ENCODE assay signal across 8 cellular contexts in genomic region chr3:9769426-9770275, GRCh38. TPM values are rescaled to one million over a fixed set of nuclear protein-coding genes. Genes with fewer than 3 reads are reported as not detected.
DNase-seq lines count a peak whose midpoint lies in the region; ATAC-seq and TF ChIP-seq lines count a peak whose summit lies in the region.

Gene CAMK1 (minus strand): TSS chr3:9769947. CDS start chr3:9767749, 2,198 bp downstream.

- H3K4me1 ChIP-seq in esophagus squamous epithelium = peaks cover 19 to 45% (median 32%) of the 10 kb centered on the region in 3 donors
- peaks cover 15 to 22% of the 10 kb centered on the region in 2 donors for H3K4me1 ChIP-seq in mucosa of rectum (ENCODE audit: control insufficient read depth in 2 of 2, insufficient read depth in 2 of 2, low read length in 2 of 2)

- H3K27ac ChIP-seq in esophagus squamous epithelium (peak within 1 kb of the TSS; percentile 72 to 90 (median 89)), mucosa of rectum (ENCODE audit: low read depth in 2 of 2, low read length in 2 of 2) (peak within 1 kb of the TSS; percentile 62 to 80)

- peaks cover 2% of the 10 kb centered on the region for H3K27me3 Mint-ChIP-seq in activated T-helper 1 cell treated with anti-CD3 and anti-CD28 coated beads, Interleukin-12 subunit alpha, Interleukin-12 subunit beta, Interleukin-2, Interleukin-4 antibody, amounts not matched to agents 30 ng/mL and 10 ng/mL and 1 ng/mL, durations not matched to agents 14 hours and 24 hours and 36 hours (ENCODE audit: insufficient read depth)

- H3K27me3 ChIP-seq in esophagus squamous epithelium = no peaks in the 10 kb centered on the region
- no peaks in the 10 kb centered on the region for H3K27me3 ChIP-seq in mucosa of rectum (ENCODE audit: control insufficient read depth in 2 of 2, insufficient read depth in 2 of 2, low read length in 2 of 2)

- TF ChIP-seq CTCF in HFF-Myc (IDR thresholded peaks at IDR 0.05; ENCODE audit: low read depth, low read length, missing control alignments) (no peak), esophagus squamous epithelium (IDR thresholded peaks at IDR 0.05) (no peak)

- DNase-seq in DMS79 treated with DMSO at 0.1 percent for 48 hours (lab: John Stamatoyannopoulos, UW) = peak; percentile 16
- no peak for DNase-seq in HFF-Myc (ENCODE audit: extremely low read depth, low read depth)
- DNase-seq in NOMO-1 treated with DMSO at 0.1 percent for 48 hours (lab: John Stamatoyannopoulos, UW; ENCODE audit: unreplicated experiment) = peak; percentile 39
- peak; percentile 67 for DNase-seq in activated T-helper 1 cell treated with anti-CD3 and anti-CD28 coated beads, Interleukin-12 subunit alpha, Interleukin-12 subunit beta, Interleukin-2, Interleukin-4 antibody, amounts not matched to agents 30 ng/mL and 10 ng/mL and 1 ng/mL, durations not matched to agents 14 hours and 24 hours and 36 hours (ENCODE audit: low spot score)
- no peak for DNase-seq in esophagus squamous epithelium (lab: John Stamatoyannopoulos, UW)
- peak; percentile 81 for DNase-seq in stimulated activated naive CD8-positive, alpha-beta T cell treated with anti-CD3 and anti-CD28 coated beads, Interleukin-15, Interleukin-2, amounts not matched to agents 100 U/mL and 50 U/mL, for 24 hours

- H3K9me3 Mint-ChIP-seq in activated T-helper 1 cell treated with anti-CD3 and anti-CD28 coated beads, Interleukin-12 subunit alpha, Interleukin-12 subunit beta, Interleukin-2, Interleukin-4 antibody, amounts not matched to agents 30 ng/mL and 10 ng/mL and 1 ng/mL, durations not matched to agents 14 hours and 24 hours and 36 hours = no peaks in the 10 kb centered on the region

- ATAC-seq in stimulated activated naive CD8-positive, alpha-beta T cell treated with anti-CD3 and anti-CD28 coated beads, Interleukin-15, Interleukin-2, amounts not matched to agents 100 U/mL and 50 U/mL, for 24 hours = peak; percentile 95
- ATAC-seq in HG03565 (IDR thresholded peaks at IDR 0.05; ENCODE audit: unreplicated experiment) = no peak

- TF ChIP-seq POLR2A in esophagus squamous epithelium (IDR thresholded peaks at IDR 0.05) = peak in 2 of 4 donors; percentile 69 to 74

- H3K4me3 Mint-ChIP-seq in activated T-helper 1 cell treated with anti-CD3 and anti-CD28 coated beads, Interleukin-12 subunit alpha, Interleukin-12 subunit beta, Interleukin-2, Interleukin-4 antibody, amounts not matched to agents 30 ng/mL and 10 ng/mL and 1 ng/mL, durations not matched to agents 14 hours and 24 hours and 36 hours = peak within 1 kb of the TSS; percentile 80

- intact Hi-C loops in activated T-helper 1 cell treated with anti-CD3 and anti-CD28 coated beads, Interleukin-12 subunit alpha, Interleukin-12 subunit beta, Interleukin-2, Interleukin-4 antibody, amounts not matched to agents 30 ng/mL and 10 ng/mL and 1 ng/mL, durations not matched to agents 14 hours and 24 hours and 36 hours (cut with micrococcal nuclease) = loop anchor here (1.0 to 2.0 kb wide), 3 partner anchors 9 to 19 kb away; no protein-coding TSS in a partner anchor
- intact Hi-C loops in esophagus squamous epithelium (cut with DNase I) = no loop called here

- no peaks in the 10 kb centered on the region for H3K9me3 ChIP-seq in esophagus squamous epithelium
- H3K9me3 ChIP-seq in mucosa of rectum (ENCODE audit: control insufficient read depth in 2 of 2, low read length in 2 of 2) = no peaks in the 10 kb centered on the region

- H3K36me3 ChIP-seq in esophagus squamous epithelium (peaks cover 0 to 12% (median 4%) of the 10 kb centered on the region in 3 donors), mucosa of rectum (ENCODE audit: control insufficient read depth in 2 of 2, insufficient read depth in 2 of 2, low read length in 2 of 2) (peaks cover 0 to 2% of the 10 kb centered on the region in 2 donors)

- H3K27ac Mint-ChIP-seq in activated T-helper 1 cell treated with anti-CD3 and anti-CD28 coated beads, Interleukin-12 subunit alpha, Interleukin-12 subunit beta, Interleukin-2, Interleukin-4 antibody, amounts not matched to agents 30 ng/mL and 10 ng/mL and 1 ng/mL, durations not matched to agents 14 hours and 24 hours and 36 hours = peak within 1 kb of the TSS; percentile 71

- H3K4me1 Mint-ChIP-seq in activated T-helper 1 cell treated with anti-CD3 and anti-CD28 coated beads, Interleukin-12 subunit alpha, Interleukin-12 subunit beta, Interleukin-2, Interleukin-4 antibody, amounts not matched to agents 30 ng/mL and 10 ng/mL and 1 ng/mL, durations not matched to agents 14 hours and 24 hours and 36 hours (ENCODE audit: low read depth) = peaks cover 30% of the 10 kb centered on the region

- peaks cover 12% of the 10 kb centered on the region for H3K36me3 Mint-ChIP-seq in activated T-helper 1 cell treated with anti-CD3 and anti-CD28 coated beads, Interleukin-12 subunit alpha, Interleukin-12 subunit beta, Interleukin-2, Interleukin-4 antibody, amounts not matched to agents 30 ng/mL and 10 ng/mL and 1 ng/mL, durations not matched to agents 14 hours and 24 hours and 36 hours (ENCODE audit: low read depth)

- peak within 1 kb of the TSS; percentile 75 for H3K4me3 ChIP-seq in HFF-Myc (replicated peaks; ENCODE audit: low read depth, low read length)
- peak within 1 kb of the TSS; percentile 41 to 78 (median 64) for H3K4me3 ChIP-seq in esophagus squamous epithelium
- H3K4me3 ChIP-seq in mucosa of rectum (ENCODE audit: low read length in 2 of 2) = peak within 1 kb of the TSS; percentile 60 to 79

- peak within 1 kb of the TSS; percentile 77 to 86 for H3K9ac ChIP-seq in mucosa of rectum (ENCODE audit: low read depth in 1 of 2, low read length in 2 of 2)

- 4 to 29% methylated on average over 9 to 10 of the region's 49 CpGs for WGBS in esophagus squamous epithelium, 2 donors

RNA-seq across cellular contexts. Expression of gene CAMK1, which starts in this region (rescaled TPM):
- total RNA-seq in activated T-helper 1 cell treated with anti-CD3 and anti-CD28 coated beads, Interleukin-12 subunit alpha, Interleukin-12 subunit beta, Interleukin-2, Interleukin-4 antibody, amounts not matched to agents 30 ng/mL and 10 ng/mL and 1 ng/mL, durations not matched to agents 14 hours and 24 hours and 36 hours = 55.0 and 57.8 TPM in 2 replicates
- total RNA-seq in esophagus squamous epithelium = 10 to 100 TPM in 2 of 4 donors, 1 to 10 TPM in 2; 2.9 to 19.6 (median 7.6) TPM

Comparison
In these comparisons a context has a peak if more than half of its experiments do, and no peak if none do; other contexts are left out.
1. DNase-seq: peak in DMS79 treated with DMSO at 0.1 percent for 48 hours (single experiment), NOMO-1 treated with DMSO at 0.1 percent for 48 hours (single experiment), activated T-helper 1 cell treated with anti-CD3 and anti-CD28 coated beads, Interleukin-12 subunit alpha, Interleukin-12 subunit beta, Interleukin-2, Interleukin-4 antibody, amounts not matched to agents 30 ng/mL and 10 ng/mL and 1 ng/mL, durations not matched to agents 14 hours and 24 hours and 36 hours (single experiment) and stimulated activated naive CD8-positive, alpha-beta T cell treated with anti-CD3 and anti-CD28 coated beads, Interleukin-15, Interleukin-2, amounts not matched to agents 100 U/mL and 50 U/mL, for 24 hours (single experiment); none in HFF-Myc (single experiment) and esophagus squamous epithelium (single experiment).
2. Peak in every context shown above with its lines, with median percentiles within 50 percentile points of each other: H3K4me3 ChIP-seq.